8 cellular contexts compared by ENCODE assay signal in genomic region chr1:64744492-64745180, GRCh38. TPM values are rescaled to one million over a fixed set of nuclear protein-coding genes. Genes with fewer than 3 reads are reported as not detected.
A peak's percentile ranks its signal among the peaks of the same experiment; 100 is the strongest.
DNase-seq lines count a peak whose midpoint lies in the region; ATAC-seq and TF ChIP-seq lines count a peak whose summit lies in the region.

RAVER2 (plus strand) TSS chr1:64745075; CDS start chr1:64745173, 98 bp downstream.

- peaks cover 7% of the 10 kb centered on the region for H3K4me1 Mint-ChIP-seq in activated naive CD4-positive, alpha-beta T cell treated with anti-CD3 and anti-CD28 coated beads for 36 hours (ENCODE audit: low read depth)

- TF ChIP-seq CTCF in gastroesophageal sphincter (IDR thresholded peaks at IDR 0.05) (peak in 3 of 4 experiments; percentile 3 to 64 (median 23)), neutrophil (IDR thresholded peaks at IDR 0.05) (no peak), tibial artery (IDR thresholded peaks at IDR 0.05) (peak in 1 of 2 experiments; percentile 32)

- DNase-seq in SHP77 treated with DMSO at 0.1 percent for 48 hours (lab: John Stamatoyannopoulos, UW) (peak; percentile 60), tibial artery (peak; percentile 54 to 84)
- DNase-seq in activated naive CD4-positive, alpha-beta T cell treated with anti-CD3 and anti-CD28 coated beads for 36 hours: peak; percentile 78

- no peaks in the 10 kb centered on the region for H3K79me2 ChIP-seq in ACC112 (ENCODE audit: control insufficient read depth, insufficient read depth, low read length, unreplicated experiment)

- peak in 1 of 2 donors; percentile 13 for TF ChIP-seq POLR2A in gastroesophageal sphincter (IDR thresholded peaks at IDR 0.05)

- peak within 1 kb of the TSS; percentile 85 for H2AFZ ChIP-seq in ACC112 (ENCODE audit: low read length, unreplicated experiment)

- peak within 1 kb of the TSS; percentile 80 for H3K4me3 Mint-ChIP-seq in activated naive CD4-positive, alpha-beta T cell treated with anti-CD3 and anti-CD28 coated beads for 36 hours

- TF ChIP-seq EP300 in Ishikawa (IDR thresholded peaks at IDR 0.05; ENCODE audit: borderline replicate concordance) (no peak), gastroesophageal sphincter (IDR thresholded peaks at IDR 0.05) (no peak)

- H3K27me3 Mint-ChIP-seq in activated naive CD4-positive, alpha-beta T cell treated with anti-CD3 and anti-CD28 coated beads for 36 hours (ENCODE audit: low read depth): peaks cover 3% of the 10 kb centered on the region

- H3K4me3 ChIP-seq in ACC112 (ENCODE audit: low read depth, low read length) (peak within 1 kb of the TSS; percentile 94), gastroesophageal sphincter (peak within 1 kb of the TSS; percentile 84 to 90), neutrophil (ENCODE audit: low read depth in 1 of 2, low read length in 1 of 2) (peak within 1 kb of the TSS; percentile 58 to 72), tibial artery (peak within 1 kb of the TSS; percentile 75 to 79)

- H3K27me3 ChIP-seq in ACC112 (ENCODE audit: insufficient read depth, low read length): no peaks in the 10 kb centered on the region
- H3K27me3 ChIP-seq in gastroesophageal sphincter: no peaks in the 10 kb centered on the region
- H3K27me3 ChIP-seq in neutrophil: peaks cover 18% of the 10 kb centered on the region
- no peaks in the 10 kb centered on the region for H3K27me3 ChIP-seq in tibial artery

- peak; percentile 34; the same call in 1 of the 2 replicates for TF ChIP-seq RAD21 in Ishikawa (IDR thresholded peaks at IDR 0.05; ENCODE audit: low read depth)

- H3K9me3 ChIP-seq in gastroesophageal sphincter (no peaks in the 10 kb centered on the region), neutrophil (no peaks in the 10 kb centered on the region), tibial artery (no peaks in the 10 kb centered on the region)

- no peaks in the 10 kb centered on the region for H3K9me3 Mint-ChIP-seq in activated naive CD4-positive, alpha-beta T cell treated with anti-CD3 and anti-CD28 coated beads for 36 hours

- H3K27ac ChIP-seq in ACC112 (ENCODE audit: low read depth, low read length): no peak within 1 kb of the TSS
- peak within 1 kb of the TSS; percentile 74 to 91 (median 86) for H3K27ac ChIP-seq in gastroesophageal sphincter
- H3K27ac ChIP-seq in neutrophil: peak within 1 kb of the TSS; percentile 6
- H3K27ac ChIP-seq in tibial artery: peak within 1 kb of the TSS; percentile 82 to 83

- WGBS in gastroesophageal sphincter (ENCODE audit: low coverage in 1 of 2), 2 donors: no CpG with 5 or more reads among the region's 76 CpGs

- no peaks in the 10 kb centered on the region for H3K36me3 Mint-ChIP-seq in activated naive CD4-positive, alpha-beta T cell treated with anti-CD3 and anti-CD28 coated beads for 36 hours (ENCODE audit: low read depth)

- CTCF ChIA-PET in activated naive CD4-positive, alpha-beta T cell treated with anti-CD3 and anti-CD28 coated beads for 36 hours (lab: Charles Lee): interaction anchor here (0.7 to 1.4 kb wide), 4 partner anchors 78 to 512 kb away, joined by 3 to 6 read pairs (median 4); no protein-coding TSS in a partner anchor

- H3K4me1 ChIP-seq in ACC112 (ENCODE audit: control insufficient read depth, insufficient read depth, low read length, unreplicated experiment): peaks cover 5% of the 10 kb centered on the region
- peaks cover 5 to 43% (median 7%) of the 10 kb centered on the region in 3 donors for H3K4me1 ChIP-seq in gastroesophageal sphincter
- H3K4me1 ChIP-seq in neutrophil (ENCODE audit: control insufficient read depth in 1 of 2, insufficient read depth in 1 of 2, low read depth in 1 of 2, low read length in 1 of 2): peaks cover 21 to 25% of the 10 kb centered on the region in 2 experiments
- peaks cover 0 to 18% (median 5%) of the 10 kb centered on the region in 4 donors for H3K4me1 ChIP-seq in tibial artery

- intact Hi-C loops in activated naive CD4-positive, alpha-beta T cell treated with anti-CD3 and anti-CD28 coated beads for 36 hours (cut with micrococcal nuclease): loop anchor here (1.0 to 10.0 kb wide), 12 partner anchors 58 to 940 kb away; partner anchors contain the start of genes AK4 and CACHD1
- intact Hi-C loops in tibial artery (cut with DNase I; ENCODE audit: low total_unique reads): loop anchor here (10.0 kb wide), 1 partner anchor 80 kb away; no protein-coding TSS in a partner anchor

- H3K36me3 ChIP-seq in ACC112 (ENCODE audit: insufficient read depth, low read length) (no peaks in the 10 kb centered on the region), gastroesophageal sphincter (no peaks in the 10 kb centered on the region), neutrophil (no peaks in the 10 kb centered on the region), tibial artery (no peaks in the 10 kb centered on the region)

- peak; percentile 63 for ATAC-seq in GM18867 (IDR thresholded peaks at IDR 0.05; ENCODE audit: unreplicated experiment)
- peak; percentile 94 for ATAC-seq in gastroesophageal sphincter

- H3K27ac Mint-ChIP-seq in activated naive CD4-positive, alpha-beta T cell treated with anti-CD3 and anti-CD28 coated beads for 36 hours: peak within 1 kb of the TSS; percentile 36

TF ChIP-seq in Ishikawa, 13 proteins besides CTCF, POLR2A, EP300 and RAD21:
- no peak for TF ChIP-seq FOXM1 (IDR thresholded peaks at IDR 0.05; ENCODE audit: borderline replicate concordance, low read depth)
- TF ChIP-seq MAX (IDR thresholded peaks at IDR 0.05): peak; percentile 22; the same call in 1 of the 2 replicates
- no peak for TF ChIP-seq EGR1 (IDR thresholded peaks at IDR 0.05)
- peak; percentile 69 for TF ChIP-seq TAF1 (IDR thresholded peaks at IDR 0.05; ENCODE audit: low read depth)
- 0 out of 2 replicates have a peak, but pooled peaks have one; percentile 26 for TF ChIP-seq USF1 (IDR thresholded peaks at IDR 0.05)
- TF ChIP-seq YY1 (IDR thresholded peaks at IDR 0.05; ENCODE audit: low read depth): peak; percentile 77
- no peak for TF ChIP-seq TEAD4 (IDR thresholded peaks at IDR 0.05)
- TF ChIP-seq ZBTB7A (IDR thresholded peaks at IDR 0.05; ENCODE audit: low read depth): no peak
- TF ChIP-seq CEBPB (IDR thresholded peaks at IDR 0.05): no peak
- TF ChIP-seq NFIC (IDR thresholded peaks at IDR 0.05): no peak
- TF ChIP-seq REST (IDR thresholded peaks at IDR 0.05; ENCODE audit: low read depth): no peak
- TF ChIP-seq CREB1 (IDR thresholded peaks at IDR 0.05; ENCODE audit: low read depth): no peak
- peak; percentile 19; the same call in 1 of the 2 replicates for TF ChIP-seq TCF12 (IDR thresholded peaks at IDR 0.05; ENCODE audit: low read depth)
TF ChIP-seq in Ishikawa: peak in this region for 5.

RNA-seq across cellular contexts. Expression of gene RAVER2, which starts in this region (rescaled TPM):
- total RNA-seq in activated naive CD4-positive, alpha-beta T cell treated with anti-CD3 and anti-CD28 coated beads for 36 hours: 1 to 10 TPM; 2.3 to 2.5 TPM
- 10 to 100 TPM; 12.5 to 32.9 (median 32.0) TPM for total RNA-seq in gastroesophageal sphincter
